ENCODE assay signal across 8 cellular contexts in the genomic region with DNA sequence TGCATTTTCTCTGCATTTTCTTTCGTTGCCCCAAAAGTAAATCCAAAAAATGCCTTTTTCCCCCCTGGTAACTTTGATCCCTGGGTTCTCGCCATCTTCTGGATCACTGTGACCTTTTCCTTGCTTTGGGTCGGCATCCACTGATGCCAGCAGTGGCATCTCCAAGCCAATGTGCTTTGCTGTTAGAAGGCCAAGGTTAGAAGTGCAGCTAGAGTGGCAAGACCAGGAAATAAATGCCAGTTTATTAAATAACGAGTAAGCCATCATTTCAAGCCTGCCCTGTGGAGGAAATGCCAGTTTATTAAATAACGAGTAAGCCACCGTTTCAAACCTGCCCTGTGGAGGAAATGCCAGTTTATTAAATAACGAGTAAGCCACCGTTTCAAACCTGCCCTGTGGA. TPM values are rescaled to one million over a fixed set of nuclear protein-coding genes. Genes with fewer than 3 reads are reported as not detected.
A peak's percentile ranks its signal among the peaks of the same experiment; 100 is the strongest.
DNase-seq lines count a peak whose midpoint lies in the region; ATAC-seq and TF ChIP-seq lines count a peak whose summit lies in the region.
"Not testable (repeated sequence)": the region's sequence is repeated elsewhere in the genome, so short reads cannot be mapped to it uniquely, and the experiment has no call there.

No MANE protein-coding gene starts in this region.

- not testable (repeated sequence) for H3K9me2 ChIP-seq in PC-3 (replicated peaks; ENCODE audit: low read length)

- CTCF ChIA-PET in PC-3 (lab: Charles Lee), result not testable (repeated sequence)

- not testable (repeated sequence) for H3K4me3 ChIP-seq in BLaER1 treated with 17β-estradiol and CSF1 and Interleukin-3, amounts not matched to agents 10 nM and 100 nM; PC-3 (ENCODE audit: low read length); RWPE2 (ENCODE audit: severe bottlenecking)

- peak overlapping the region in 8 of 11 experiments; percentile 12 to 71 (median 54); a peak in 15 of 22 replicates for H3K4me2 ChIP-seq in BLaER1 treated with 17β-estradiol and CSF1 and Interleukin-3, amounts not matched to agents 10 nM and 100 nM
- H3K4me2 ChIP-seq in PC-3 (ENCODE audit: low read length), result peak overlapping the region; percentile 65

- POLR2A ChIA-PET in PC-3 (lab: Charles Lee; ENCODE audit: unreplicated experiment), result not testable (repeated sequence)

- H3K27ac ChIP-seq in BLaER1 treated with 17β-estradiol and CSF1 and Interleukin-3, amounts not matched to agents 10 nM and 100 nM, result peak overlapping the region in 7 of 11 experiments; percentile 5 to 69 (median 58); a peak in 10 of 22 replicates
- H3K27ac ChIP-seq in PC-3 (ENCODE audit: low read length) (peak overlapping the region; percentile 91), RWPE2 (ENCODE audit: poor library complexity, severe bottlenecking) (peak overlapping the region; percentile 97), VCaP (peak overlapping the region; percentile 90)

- H3K79me2 ChIP-seq in PC-3 (ENCODE audit: low read length), result not testable (repeated sequence)

- H4K20me1 ChIP-seq in BLaER1 treated with 17β-estradiol and CSF1 and Interleukin-3, amounts not matched to agents 10 nM and 100 nM; PC-3 (ENCODE audit: low read length): not testable (repeated sequence)

- peak; percentile 44 for ATAC-seq in PC-3
- not testable (repeated sequence) for ATAC-seq in RWPE2 (ENCODE audit: low read depth); effector memory CD8-positive, alpha-beta T cell (replicated peaks); memory B cell (ENCODE audit: low read depth); stimulated activated effector memory CD8-positive, alpha-beta T cell treated with anti-CD3 and anti-CD28 coated beads, Interleukin-12 subunit alpha, Interleukin-12 subunit beta, amount 100 ng/mL, for 72 hours

- not testable (repeated sequence) for H3K4me3 Mint-ChIP-seq in effector memory CD8-positive, alpha-beta T cell; memory B cell; stimulated activated effector memory CD8-positive, alpha-beta T cell treated with anti-CD3 and anti-CD28 coated beads, Interleukin-12 subunit alpha, Interleukin-12 subunit beta, amount 100 ng/mL, for 72 hours

- peaks cover 50% of the 10 kb centered on the region for H3K36me3 Mint-ChIP-seq in effector memory CD8-positive, alpha-beta T cell (ENCODE audit: insufficient read depth)
- peaks cover 29% of the 10 kb centered on the region for H3K36me3 Mint-ChIP-seq in memory B cell
- peaks cover 86% of the 10 kb centered on the region for H3K36me3 Mint-ChIP-seq in stimulated activated effector memory CD8-positive, alpha-beta T cell treated with anti-CD3 and anti-CD28 coated beads, Interleukin-12 subunit alpha, Interleukin-12 subunit beta, amount 100 ng/mL, for 72 hours

- not testable (repeated sequence) for TF ChIP-seq CTCF in PC-3 (conservative IDR thresholded peaks at IDR 0.05; ENCODE audit: low read depth, low read length); RWPE2 (IDR thresholded peaks at IDR 0.05; ENCODE audit: poor library complexity, severe bottlenecking); VCaP (conservative IDR thresholded peaks at IDR 0.05)

- H3K9ac ChIP-seq in BLaER1 treated with 17β-estradiol and CSF1 and Interleukin-3, amounts not matched to agents 10 nM and 100 nM, result peak overlapping the region in 3 of 11 experiments; percentile 16 to 54 (median 19); a peak in 5 of 22 replicates
- H3K9ac ChIP-seq in PC-3 (ENCODE audit: low read length), result peak overlapping the region; percentile 45

- intact Hi-C loops in PC-3 (cut with micrococcal nuclease), result not testable (repeated sequence)

- H3K27ac Mint-ChIP-seq in effector memory CD8-positive, alpha-beta T cell, result peak overlapping the region; percentile 86 to 93
- H3K27ac Mint-ChIP-seq in memory B cell, result peak overlapping the region; percentile 77
- peak overlapping the region; percentile 91 for H3K27ac Mint-ChIP-seq in stimulated activated effector memory CD8-positive, alpha-beta T cell treated with anti-CD3 and anti-CD28 coated beads, Interleukin-12 subunit alpha, Interleukin-12 subunit beta, amount 100 ng/mL, for 72 hours

- H3K27me3 Mint-ChIP-seq in effector memory CD8-positive, alpha-beta T cell; memory B cell: not testable (repeated sequence)

- H3F3A ChIP-seq in PC-3 (ENCODE audit: low read length, unreplicated experiment), result not testable (repeated sequence)

- H2AFZ ChIP-seq in PC-3 (ENCODE audit: low read length), result 0 out of 2 replicates have a peak overlapping the region, but pooled peaks have one; percentile 14

- peaks cover 65 to 98% (median 88%) of the 10 kb centered on the region in 11 experiments for H3K36me3 ChIP-seq in BLaER1 treated with 17β-estradiol and CSF1 and Interleukin-3, amounts not matched to agents 10 nM and 100 nM
- H3K36me3 ChIP-seq in PC-3 (ENCODE audit: low read depth, low read length), result peaks cover 30% of the 10 kb centered on the region
- peaks cover 49% of the 10 kb centered on the region for H3K36me3 ChIP-seq in RWPE2 (ENCODE audit: low read depth)

- BruUV-seq in PC-3 (replicated peaks; lab: Mats Ljungman, UMichigan), result not testable (repeated sequence)

- not testable (repeated sequence) for H3K9me3 Mint-ChIP-seq in effector memory CD8-positive, alpha-beta T cell; memory B cell; stimulated activated effector memory CD8-positive, alpha-beta T cell treated with anti-CD3 and anti-CD28 coated beads, Interleukin-12 subunit alpha, Interleukin-12 subunit beta, amount 100 ng/mL, for 72 hours

- peaks cover 13 to 67% (median 51%) of the 10 kb centered on the region in 11 experiments for H3K9me3 ChIP-seq in BLaER1 treated with 17β-estradiol and CSF1 and Interleukin-3, amounts not matched to agents 10 nM and 100 nM (replicated peaks in 1 of 11)
- H3K9me3 ChIP-seq in PC-3 (ENCODE audit: low read length); RWPE2 (ENCODE audit: severe bottlenecking): not testable (repeated sequence)

- H3K4me1 Mint-ChIP-seq in effector memory CD8-positive, alpha-beta T cell (ENCODE audit: low read depth in 2 of 2), result peaks cover 9 to 13% of the 10 kb centered on the region in 2 donors
- not testable (repeated sequence) for H3K4me1 Mint-ChIP-seq in memory B cell
- H3K4me1 Mint-ChIP-seq in stimulated activated effector memory CD8-positive, alpha-beta T cell treated with anti-CD3 and anti-CD28 coated beads, Interleukin-12 subunit alpha, Interleukin-12 subunit beta, amount 100 ng/mL, for 72 hours, result peaks cover 12% of the 10 kb centered on the region

- DNase-seq in DMS153 (lab: John Stamatoyannopoulos, UW), result peak; percentile 66
- DNase-seq in PC-3; RWPE2 (ENCODE audit: low spot score); effector memory CD8-positive, alpha-beta T cell; memory B cell (ENCODE audit: low spot score in 2 of 2); stimulated activated effector memory CD8-positive, alpha-beta T cell treated with anti-CD3 and anti-CD28 coated beads, Interleukin-12 subunit alpha, Interleukin-12 subunit beta, amount 100 ng/mL, for 72 hours (ENCODE audit: low spot score in 2 of 2): not testable (repeated sequence)

- peaks cover 5 to 26% (median 18%) of the 10 kb centered on the region in 10 experiments; a peak in 19 of 20 replicates for H3K4me1 ChIP-seq in BLaER1 treated with 17β-estradiol and CSF1 and Interleukin-3, amounts not matched to agents 10 nM and 100 nM
- H3K4me1 ChIP-seq in PC-3 (ENCODE audit: insufficient read depth, low read length), result peaks cover 19% of the 10 kb centered on the region
- H3K4me1 ChIP-seq in RWPE2 (ENCODE audit: insufficient read depth, poor library complexity, severe bottlenecking), result not testable (repeated sequence)

- not testable (repeated sequence) for H3K27me3 ChIP-seq in BLaER1 treated with 17β-estradiol and CSF1 and Interleukin-3, amounts not matched to agents 10 nM and 100 nM; PC-3 (ENCODE audit: low read length); RWPE2 (ENCODE audit: insufficient read depth, poor library complexity, severe bottlenecking)

RNA-seq across cellular contexts. Expression of a gene that starts 19.9 kb away (rescaled TPM):
- total RNA-seq in PC-3 (2014; rRNA removed), result 158 and 200 TPM in 2 replicates

RNA-seq across cellular contexts. Expression of a gene that starts 33.4 kb away (rescaled TPM):
- 163 and 181 TPM in 2 replicates for total RNA-seq in PC-3 (2014; rRNA removed)

RNA-seq across cellular contexts. Expression of a gene that starts 33.6 kb away (rescaled TPM):
- total RNA-seq in PC-3 (2014; rRNA removed), result 4.1 and 5.4 TPM in 2 replicates
